8 cellular contexts compared by ENCODE assay signal in the genomic region with DNA sequence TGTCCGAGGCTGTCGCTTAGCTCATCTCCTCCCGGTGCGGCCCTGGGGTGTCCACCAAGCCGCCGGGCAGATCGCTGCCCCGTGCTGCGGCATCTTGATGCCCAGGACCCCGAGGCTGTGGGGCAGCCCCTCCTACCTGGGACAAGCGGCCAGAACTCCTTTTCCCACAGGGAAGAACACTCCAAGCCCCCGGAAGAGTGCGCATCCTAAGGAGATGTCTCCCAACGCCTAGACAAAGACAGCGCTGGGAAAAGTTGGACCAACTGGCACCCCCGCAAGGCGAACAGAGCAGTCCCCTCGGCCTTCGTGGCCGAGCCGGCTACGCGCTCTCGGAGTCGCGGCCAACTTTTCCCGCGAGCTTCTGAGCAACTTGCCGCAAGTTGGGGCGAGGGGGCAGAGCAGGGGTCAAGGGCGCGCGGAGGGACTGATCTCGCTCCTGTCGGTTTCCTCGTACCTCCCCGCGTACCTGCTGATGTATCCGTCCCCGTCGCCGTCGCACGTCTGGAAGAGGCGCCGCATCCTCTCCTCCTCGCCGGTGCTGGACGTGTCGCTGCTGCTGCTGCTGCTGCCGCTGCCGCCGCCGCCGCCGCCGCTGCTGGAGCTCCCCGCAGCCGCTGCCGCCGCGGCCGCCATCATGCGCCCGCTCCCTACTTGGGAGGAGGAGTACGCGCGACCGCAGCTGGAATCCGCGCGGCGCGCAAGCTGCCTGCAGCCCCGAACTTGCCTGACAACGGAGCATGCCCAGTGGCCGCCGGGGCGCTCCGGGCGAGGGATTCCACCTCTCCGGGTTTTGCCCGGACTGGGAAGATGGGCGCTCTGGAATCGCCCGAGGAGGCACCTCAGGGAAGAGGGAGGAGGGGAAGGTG. TPM values are rescaled to one million over a fixed set of nuclear protein-coding genes. Genes with fewer than 3 reads are reported as not detected.
DNase-seq lines count a peak whose midpoint lies in the region; ATAC-seq and TF ChIP-seq lines count a peak whose summit lies in the region.

Gene MCC (minus strand): TSS at position 675 of the 866 bp plus-strand sequence.

- H3K27me3 ChIP-seq in ACC112 (ENCODE audit: insufficient read depth, low read length) (no peaks in the 10 kb centered on the region), esophagus (ENCODE audit: control insufficient read depth in 1 of 2, insufficient read depth in 2 of 2, low read length in 2 of 2) (no peaks in the 10 kb centered on the region)

- H3K27ac ChIP-seq in ACC112 (ENCODE audit: low read depth, low read length), result peak within 1 kb of the TSS; percentile 54
- H3K27ac ChIP-seq in esophagus (ENCODE audit: low read depth in 2 of 2, low read length in 1 of 2), result peak within 1 kb of the TSS; percentile 38 to 66

- H3K36me3 Mint-ChIP-seq in mesothelial cell of epicardium, result peaks cover 12% of the 10 kb centered on the region

- peak within 1 kb of the TSS; percentile 34 for H3K27ac Mint-ChIP-seq in mesothelial cell of epicardium
- H3K27ac Mint-ChIP-seq in stimulated activated naive CD8-positive, alpha-beta T cell treated with anti-CD3 and anti-CD28 coated beads, Interleukin-15, amount 100 ng/mL, for 72 hours, result no peak within 1 kb of the TSS

- ATAC-seq in GM19023 (IDR thresholded peaks at IDR 0.05; ENCODE audit: unreplicated experiment) (peak; percentile 48), GM19463 (IDR thresholded peaks at IDR 0.05; ENCODE audit: unreplicated experiment) (no peak)
- ATAC-seq in stimulated activated naive CD8-positive, alpha-beta T cell treated with anti-CD3 and anti-CD28 coated beads, Interleukin-15, amount 100 ng/mL, for 72 hours, result peak; percentile 65

- TF ChIP-seq CTCF in mesothelial cell of epicardium (IDR thresholded peaks at IDR 0.05; ENCODE audit: unreplicated experiment), result no peak

- H3K4me1 Mint-ChIP-seq in mesothelial cell of epicardium, result peaks cover 6% of the 10 kb centered on the region
- H3K4me1 Mint-ChIP-seq in stimulated activated naive CD8-positive, alpha-beta T cell treated with anti-CD3 and anti-CD28 coated beads, Interleukin-15, amount 100 ng/mL, for 72 hours, result peaks cover 25% of the 10 kb centered on the region

- peak within 1 kb of the TSS; percentile 83 for H3K4me3 ChIP-seq in ACC112 (ENCODE audit: low read depth, low read length)
- peak within 1 kb of the TSS; percentile 79 to 85 for H3K4me3 ChIP-seq in esophagus (ENCODE audit: low read depth in 1 of 2, low read length in 2 of 2)

- H3K9me3 ChIP-seq in esophagus (ENCODE audit: control insufficient read depth in 2 of 2, insufficient read depth in 1 of 2, low read depth in 1 of 2, low read length in 1 of 2), result no peaks in the 10 kb centered on the region

- 1 to 2% methylated on average over 82 to 86 of the region's 86 CpGs for WGBS in esophagus, 2 donors

- H3K4me1 ChIP-seq in ACC112 (ENCODE audit: control insufficient read depth, insufficient read depth, low read length, unreplicated experiment) (peaks cover 12% of the 10 kb centered on the region), esophagus (ENCODE audit: control insufficient read depth in 2 of 2, insufficient read depth in 2 of 2, low read length in 1 of 2) (peaks cover 5 to 8% of the 10 kb centered on the region in 2 donors)

- H3K9me3 Mint-ChIP-seq in mesothelial cell of epicardium, result peaks cover 21% of the 10 kb centered on the region
- peaks cover 20 to 23% of the 10 kb centered on the region in 2 donors for H3K9me3 Mint-ChIP-seq in stimulated activated naive CD8-positive, alpha-beta T cell treated with anti-CD3 and anti-CD28 coated beads, Interleukin-15, amount 100 ng/mL, for 72 hours

- peak; percentile 70 for DNase-seq in NCI-H2196 (lab: John Stamatoyannopoulos, UW; ENCODE audit: unreplicated experiment)
- DNase-seq in activated CD8-positive, alpha-beta memory T cell treated with anti-CD3 and anti-CD28 coated beads, Interleukin-2, amount 50 U/mL, for 4 hours, result peak; percentile 24
- DNase-seq in mesothelial cell of epicardium (ENCODE audit: low spot score in 2 of 2, unreplicated experiment in 2 of 2), result peak; percentile 74 to 86
- DNase-seq in stimulated activated naive CD8-positive, alpha-beta T cell treated with anti-CD3 and anti-CD28 coated beads, Interleukin-15, amount 100 ng/mL, for 72 hours, result peak; percentile 35 to 39

- H3K79me2 ChIP-seq in ACC112 (ENCODE audit: control insufficient read depth, insufficient read depth, low read length, unreplicated experiment), result no peaks in the 10 kb centered on the region

- H2AFZ ChIP-seq in ACC112 (ENCODE audit: low read length, unreplicated experiment), result peak within 1 kb of the TSS; percentile 76

- H3K36me3 ChIP-seq in ACC112 (ENCODE audit: insufficient read depth, low read length), result no peaks in the 10 kb centered on the region
- no peaks in the 10 kb centered on the region for H3K36me3 ChIP-seq in esophagus (ENCODE audit: control insufficient read depth in 2 of 2, insufficient read depth in 2 of 2, low read length in 1 of 2)

- peaks cover 46% of the 10 kb centered on the region for H3K27me3 Mint-ChIP-seq in mesothelial cell of epicardium (ENCODE audit: low read depth)
- H3K27me3 Mint-ChIP-seq in stimulated activated naive CD8-positive, alpha-beta T cell treated with anti-CD3 and anti-CD28 coated beads, Interleukin-15, amount 100 ng/mL, for 72 hours, result peaks cover 91% of the 10 kb centered on the region

- H3K4me3 Mint-ChIP-seq in mesothelial cell of epicardium, result peak within 1 kb of the TSS; percentile 89
- H3K4me3 Mint-ChIP-seq in stimulated activated naive CD8-positive, alpha-beta T cell treated with anti-CD3 and anti-CD28 coated beads, Interleukin-15, amount 100 ng/mL, for 72 hours, result peak within 1 kb of the TSS; percentile 84 to 90

RNA-seq across cellular contexts. Expression of gene MCC, which starts in this region (rescaled TPM):
- polyA plus RNA-seq in esophagus, result 1 to 10 TPM; 7.2 to 8.3 TPM
- 32.4 to 33.9 TPM (median 33.2 TPM) in 3 replicates for total RNA-seq in mesothelial cell of epicardium

Comparison
In these comparisons a context has a peak if more than half of its experiments do, and no peak if none do; other contexts are left out.
1. DNase-seq: peak in every context shown above with its lines; median percentile 80 in mesothelial cell of epicardium; 70 in NCI-H2196; 37 in stimulated activated naive CD8-positive, alpha-beta T cell treated with anti-CD3 and anti-CD28 coated beads, Interleukin-15, amount 100 ng/mL, for 72 hours; 24 in activated CD8-positive, alpha-beta memory T cell treated with anti-CD3 and anti-CD28 coated beads, Interleukin-2, amount 50 U/mL, for 4 hours.